In genomic region chr15:83477791-83478537, GRCh38 we compare ENCODE assay signal across 17 cellular contexts. TPM values are rescaled to one million over a fixed set of nuclear protein-coding genes. Genes with fewer than 3 reads are reported as not detected.
DNase-seq lines count a peak whose midpoint lies in the region; ATAC-seq and TF ChIP-seq lines count a peak whose summit lies in the region.
"Had no signal": no experiment of that assay in that cellular context is flagged by ENCODE, and none has a peak within 500 bp of the region (broad histone marks: within the 10 kb centered on the region; RNA-seq: fewer than 3 reads in every experiment).

No MANE protein-coding gene starts in this region.

- H3K4me1 ChIP-seq in RWPE2 (ENCODE audit: insufficient read depth, poor library complexity, severe bottlenecking) (peaks cover 6% of the 10 kb centered on the region), mesendoderm (ENCODE audit: control insufficient read depth, low read depth, low read length) (peaks cover 8% of the 10 kb centered on the region)
- H3K4me1 ChIP-seq: BE2C had no signal

- peaks cover 8% of the 10 kb centered on the region for H3K79me1 ChIP-seq in mesendoderm (ENCODE audit: low read length)

- no peak overlapping the region for H2BK5ac ChIP-seq in mesendoderm (ENCODE audit: low read length)

- H3K36me3 ChIP-seq in RWPE2 (ENCODE audit: low read depth) (no peaks in the 10 kb centered on the region), mesendoderm (ENCODE audit: control insufficient read depth, insufficient read depth, low read length) (no peaks in the 10 kb centered on the region)
- H3K36me3 ChIP-seq: BE2C, HAP-1 had no signal

- no peak overlapping the region for H3K4ac ChIP-seq in mesendoderm (ENCODE audit: low read depth, low read length)

- H2AK5ac ChIP-seq in mesendoderm (ENCODE audit: low read length), result no peak overlapping the region

- H3K4me3 ChIP-seq in GM12865 (ENCODE audit: low read depth, low read length), result no peak overlapping the region
- no peak overlapping the region for H3K4me3 ChIP-seq in RWPE2 (ENCODE audit: severe bottlenecking)
- H3K4me3 ChIP-seq in mesendoderm (ENCODE audit: low read length), result no peak overlapping the region
- H3K4me3 ChIP-seq: HAP-1 had no signal

- TF ChIP-seq CTCF in GM12865 (IDR thresholded peaks at IDR 0.05; ENCODE audit: insufficient read depth, low read depth, low read length, missing control alignments) (no peak), RWPE2 (IDR thresholded peaks at IDR 0.05; ENCODE audit: poor library complexity, severe bottlenecking) (no peak)

- H3K9ac ChIP-seq in mesendoderm (ENCODE audit: low read length), result peak overlapping the region; percentile 29

- no peak overlapping the region for H3K4me2 ChIP-seq in mesendoderm (ENCODE audit: low read length)

- no CpG with 5 or more reads among the region's 5 CpGs for WGBS in mesendoderm (ENCODE audit: extremely low coverage, insufficient coverage, low lambda C conversion rate)

- H3K9me3 ChIP-seq in RWPE2 (ENCODE audit: severe bottlenecking), result no peaks in the 10 kb centered on the region
- H3K9me3 ChIP-seq: BE2C, Caco-2 had no signal

- no peak overlapping the region for H2BK15ac ChIP-seq in mesendoderm (replicated peaks; ENCODE audit: low read depth)

- H4K8ac ChIP-seq in mesendoderm (ENCODE audit: low read depth, low read length), result no peak overlapping the region

- H3K27me3 ChIP-seq in RWPE2 (ENCODE audit: insufficient read depth, poor library complexity, severe bottlenecking) (no peaks in the 10 kb centered on the region), mesendoderm (ENCODE audit: insufficient read depth, low read length, poor library complexity) (no peaks in the 10 kb centered on the region)
- H3K27me3 ChIP-seq: BE2C had no signal

- no peak overlapping the region for H4K5ac ChIP-seq in mesendoderm (ENCODE audit: low read length)

- peaks cover 4% of the 10 kb centered on the region for H3K79me2 ChIP-seq in mesendoderm (ENCODE audit: control insufficient read depth, insufficient read depth, low read length)

- H2BK120ac ChIP-seq in mesendoderm (ENCODE audit: low read depth, low read length), result no peak overlapping the region

- peak; percentile 26; the same call in 1 of the 3 replicates for ATAC-seq in RWPE2 (ENCODE audit: low read depth)
- no peak for ATAC-seq in HG03095 (IDR thresholded peaks at IDR 0.05; ENCODE audit: unreplicated experiment)

- peak; percentile 9 for DNase-seq in GM12865 (ENCODE audit: low read depth)
- no peak for DNase-seq in RWPE2 (ENCODE audit: low spot score)
- no peak for DNase-seq in mesendoderm
- DNase-seq in SIG-M5 treated with dmso at 0.1 percent for 504 hours (lab: John Stamatoyannopoulos, UW; ENCODE audit: unreplicated experiment), result no peak
- DNase-seq in COLO829 (ENCODE audit: low spot score), result no peak
- DNase-seq: ACHN; BE2C; C1 segment of cervical spinal cord; Caco-2; CD4-positive, CD25-positive, alpha-beta regulatory T cell; CD8-positive, alpha-beta memory T cell; GOT3; IMR-90; KBM-7 had no signal

- H3K27ac ChIP-seq in RWPE2 (ENCODE audit: poor library complexity, severe bottlenecking) (no peak overlapping the region), cingulate gyrus (ENCODE audit: low read depth, low read length) (peak overlapping the region; percentile 19), mesendoderm (ENCODE audit: low read depth, low read length) (no peak overlapping the region)

- H3K56ac ChIP-seq in mesendoderm (ENCODE audit: low read length), result peak overlapping the region; percentile 37

- H3K23ac ChIP-seq in mesendoderm (ENCODE audit: low read length), result no peak overlapping the region

- H3K18ac ChIP-seq in mesendoderm (ENCODE audit: low read length), result no peak overlapping the region

RNA-seq across cellular contexts. Expression of gene SH3GL3, which starts 30.8 kb away (rescaled TPM):
- polyA plus RNA-seq in mesendoderm (2013, experiment 1 of 2), result 12.0 TPM
- 12.7 TPM for polyA plus RNA-seq in mesendoderm (2013, experiment 2 of 2)
- polyA plus RNA-seq: CD4-positive, CD25-positive, alpha-beta regulatory T cell; CD8-positive, alpha-beta memory T cell; IMR-90 had no signal
